In the genomic region with DNA sequence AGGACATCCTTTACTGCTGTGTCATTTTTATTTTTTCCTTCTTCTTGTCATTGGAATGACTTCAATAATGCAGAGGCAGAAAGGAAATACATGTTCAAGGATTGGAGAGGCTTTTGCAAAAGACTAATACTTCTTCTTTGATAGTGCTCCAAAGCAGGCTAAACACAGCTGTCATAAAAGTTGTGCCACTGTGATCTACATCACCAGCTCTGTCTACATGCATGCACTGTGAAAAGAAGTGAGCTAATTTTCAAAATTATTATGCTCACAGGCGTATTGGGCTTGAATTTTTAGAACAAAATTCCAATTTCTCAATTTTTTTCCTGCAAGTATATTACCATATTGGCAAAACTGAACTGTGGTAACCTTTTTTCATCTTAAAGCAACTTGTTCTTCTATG, we compare ENCODE assay signal across 3 cellular contexts.
TF ChIP-seq lines count a peak whose summit lies in the region.

No MANE protein-coding gene starts in this region.

TF ChIP-seq in K562, 482 proteins besides CTCF, POLR2A, EP300 and RAD21:
- TF ChIP-seq, protein P1, sequence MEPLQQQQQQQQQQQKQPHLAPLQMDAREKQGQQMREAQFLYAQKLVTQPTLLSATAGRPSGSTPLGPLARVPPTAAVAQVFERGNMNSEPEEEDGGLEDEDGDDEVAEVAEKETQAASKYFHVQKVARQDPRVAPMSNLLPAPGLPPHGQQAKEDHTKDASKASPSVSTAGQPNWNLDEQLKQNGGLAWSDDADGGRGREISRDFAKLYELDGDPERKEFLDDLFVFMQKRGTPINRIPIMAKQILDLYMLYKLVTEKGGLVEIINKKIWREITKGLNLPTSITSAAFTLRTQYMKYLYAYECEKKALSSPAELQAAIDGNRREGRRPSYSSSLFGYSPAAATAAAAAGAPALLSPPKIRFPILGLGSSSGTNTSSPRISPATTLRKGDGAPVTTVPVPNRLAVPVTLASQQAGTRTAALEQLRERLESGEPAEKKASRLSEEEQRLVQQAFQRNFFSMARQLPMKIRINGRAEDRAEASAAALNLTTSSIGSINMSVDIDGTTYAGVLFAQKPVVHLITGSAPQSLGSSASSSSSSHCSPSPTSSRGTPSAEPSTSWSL (CRISPR knock-in tag; IDR thresholded peaks at IDR 0.05; ENCODE audit: borderline replicate concordance) = no peak
- TF ChIP-seq ESRRA (IDR thresholded peaks at IDR 0.05; ENCODE audit: borderline replicate concordance, low read depth) (no peak), KDM5B (IDR thresholded peaks at IDR 0.05; ENCODE audit: insufficient replicate concordance, low read depth, low read length) (no peak), ZNF444 (CRISPR knock-in tag; IDR thresholded peaks at IDR 0.05) (no peak), GATAD2B (IDR thresholded peaks at IDR 0.05; ENCODE audit: borderline replicate concordance) (no peak), EP400 (IDR thresholded peaks at IDR 0.05) (no peak), BRCA1 (IDR thresholded peaks at IDR 0.05) (no peak), BRCA1 (CRISPR knock-in tag; IDR thresholded peaks at IDR 0.05) (no peak), POLR3A (IDR thresholded peaks at IDR 0.05; ENCODE audit: borderline replicate concordance, extremely low read depth, insufficient read depth, insufficient read length) (no peak), SMAD2 (IDR thresholded peaks at IDR 0.05; ENCODE audit: low read depth, low read length) (no peak), DDX20 (tag; IDR thresholded peaks at IDR 0.05; ENCODE audit: low read depth) (no peak), MAFF (IDR thresholded peaks at IDR 0.05; ENCODE audit: low read length) (no peak), SMARCC2 (IDR thresholded peaks at IDR 0.05; ENCODE audit: low read depth) (no peak), ZNF77 (CRISPR knock-in tag; IDR thresholded peaks at IDR 0.05) (no peak)
- TF ChIP-seq, protein P2, sequence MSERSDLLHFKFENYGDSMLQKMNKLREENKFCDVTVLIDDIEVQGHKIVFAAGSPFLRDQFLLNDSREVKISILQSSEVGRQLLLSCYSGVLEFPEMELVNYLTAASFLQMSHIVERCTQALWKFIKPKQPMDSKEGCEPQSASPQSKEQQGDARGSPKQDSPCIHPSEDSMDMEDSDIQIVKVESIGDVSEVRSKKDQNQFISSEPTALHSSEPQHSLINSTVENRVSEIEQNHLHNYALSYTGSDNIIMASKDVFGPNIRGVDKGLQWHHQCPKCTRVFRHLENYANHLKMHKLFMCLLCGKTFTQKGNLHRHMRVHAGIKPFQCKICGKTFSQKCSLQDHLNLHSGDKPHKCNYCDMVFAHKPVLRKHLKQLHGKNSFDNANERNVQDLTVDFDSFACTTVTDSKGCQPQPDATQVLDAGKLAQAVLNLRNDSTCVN (CRISPR knock-in tag; IDR thresholded peaks at IDR 0.05) = no peak
- TF ChIP-seq, protein P3, sequence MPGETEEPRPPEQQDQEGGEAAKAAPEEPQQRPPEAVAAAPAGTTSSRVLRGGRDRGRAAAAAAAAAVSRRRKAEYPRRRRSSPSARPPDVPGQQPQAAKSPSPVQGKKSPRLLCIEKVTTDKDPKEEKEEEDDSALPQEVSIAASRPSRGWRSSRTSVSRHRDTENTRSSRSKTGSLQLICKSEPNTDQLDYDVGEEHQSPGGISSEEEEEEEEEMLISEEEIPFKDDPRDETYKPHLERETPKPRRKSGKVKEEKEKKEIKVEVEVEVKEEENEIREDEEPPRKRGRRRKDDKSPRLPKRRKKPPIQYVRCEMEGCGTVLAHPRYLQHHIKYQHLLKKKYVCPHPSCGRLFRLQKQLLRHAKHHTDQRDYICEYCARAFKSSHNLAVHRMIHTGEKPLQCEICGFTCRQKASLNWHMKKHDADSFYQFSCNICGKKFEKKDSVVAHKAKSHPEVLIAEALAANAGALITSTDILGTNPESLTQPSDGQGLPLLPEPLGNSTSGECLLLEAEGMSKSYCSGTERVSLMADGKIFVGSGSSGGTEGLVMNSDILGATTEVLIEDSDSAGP (CRISPR knock-in tag; IDR thresholded peaks at IDR 0.05) = no peak

TF ChIP-seq in H1, 55 proteins besides CTCF, POLR2A, EP300 and RAD21:
- TF ChIP-seq BACH1 (IDR thresholded peaks at IDR 0.05; ENCODE audit: low read length) (no peak), SRF (IDR thresholded peaks at IDR 0.05; ENCODE audit: low read depth, low read length) (no peak)

TF ChIP-seq in HepG2, 621 proteins besides CTCF, POLR2A, EP300 and RAD21:
- TF ChIP-seq THYN1 (CRISPR knock-in tag; IDR thresholded peaks at IDR 0.05; ENCODE audit: borderline replicate concordance, low read depth) = no peak
- no peak for TF ChIP-seq MAFK (conservative IDR thresholded peaks at IDR 0.05 in 1 of 2, IDR thresholded peaks at IDR 0.05 in 1 of 2; ENCODE audit: low read length in 2 of 2)
- no peak for TF ChIP-seq SMYD3 (CRISPR knock-in tag; IDR thresholded peaks at IDR 0.05)
- no peak for TF ChIP-seq MEF2D (CRISPR knock-in tag; IDR thresholded peaks at IDR 0.05)
- peak; percentile 64 for TF ChIP-seq RBM22 (optimal IDR thresholded peaks at IDR 0.05; ENCODE audit: low read length)
- no peak for TF ChIP-seq TEAD3 (CRISPR knock-in tag; optimal IDR thresholded peaks at IDR 0.05; ENCODE audit: borderline replicate concordance)
- TF ChIP-seq, protein P4, sequence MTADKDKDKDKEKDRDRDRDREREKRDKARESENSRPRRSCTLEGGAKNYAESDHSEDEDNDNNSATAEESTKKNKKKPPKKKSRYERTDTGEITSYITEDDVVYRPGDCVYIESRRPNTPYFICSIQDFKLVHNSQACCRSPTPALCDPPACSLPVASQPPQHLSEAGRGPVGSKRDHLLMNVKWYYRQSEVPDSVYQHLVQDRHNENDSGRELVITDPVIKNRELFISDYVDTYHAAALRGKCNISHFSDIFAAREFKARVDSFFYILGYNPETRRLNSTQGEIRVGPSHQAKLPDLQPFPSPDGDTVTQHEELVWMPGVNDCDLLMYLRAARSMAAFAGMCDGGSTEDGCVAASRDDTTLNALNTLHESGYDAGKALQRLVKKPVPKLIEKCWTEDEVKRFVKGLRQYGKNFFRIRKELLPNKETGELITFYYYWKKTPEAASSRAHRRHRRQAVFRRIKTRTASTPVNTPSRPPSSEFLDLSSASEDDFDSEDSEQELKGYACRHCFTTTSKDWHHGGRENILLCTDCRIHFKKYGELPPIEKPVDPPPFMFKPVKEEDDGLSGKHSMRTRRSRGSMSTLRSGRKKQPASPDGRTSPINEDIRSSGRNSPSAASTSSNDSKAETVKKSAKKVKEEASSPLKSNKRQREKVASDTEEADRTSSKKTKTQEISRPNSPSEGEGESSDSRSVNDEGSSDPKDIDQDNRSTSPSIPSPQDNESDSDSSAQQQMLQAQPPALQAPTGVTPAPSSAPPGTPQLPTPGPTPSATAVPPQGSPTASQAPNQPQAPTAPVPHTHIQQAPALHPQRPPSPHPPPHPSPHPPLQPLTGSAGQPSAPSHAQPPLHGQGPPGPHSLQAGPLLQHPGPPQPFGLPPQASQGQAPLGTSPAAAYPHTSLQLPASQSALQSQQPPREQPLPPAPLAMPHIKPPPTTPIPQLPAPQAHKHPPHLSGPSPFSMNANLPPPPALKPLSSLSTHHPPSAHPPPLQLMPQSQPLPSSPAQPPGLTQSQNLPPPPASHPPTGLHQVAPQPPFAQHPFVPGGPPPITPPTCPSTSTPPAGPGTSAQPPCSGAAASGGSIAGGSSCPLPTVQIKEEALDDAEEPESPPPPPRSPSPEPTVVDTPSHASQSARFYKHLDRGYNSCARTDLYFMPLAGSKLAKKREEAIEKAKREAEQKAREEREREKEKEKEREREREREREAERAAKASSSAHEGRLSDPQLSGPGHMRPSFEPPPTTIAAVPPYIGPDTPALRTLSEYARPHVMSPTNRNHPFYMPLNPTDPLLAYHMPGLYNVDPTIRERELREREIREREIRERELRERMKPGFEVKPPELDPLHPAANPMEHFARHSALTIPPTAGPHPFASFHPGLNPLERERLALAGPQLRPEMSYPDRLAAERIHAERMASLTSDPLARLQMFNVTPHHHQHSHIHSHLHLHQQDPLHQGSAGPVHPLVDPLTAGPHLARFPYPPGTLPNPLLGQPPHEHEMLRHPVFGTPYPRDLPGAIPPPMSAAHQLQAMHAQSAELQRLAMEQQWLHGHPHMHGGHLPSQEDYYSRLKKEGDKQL (CRISPR knock-in tag; IDR thresholded peaks at IDR 0.05; ENCODE audit: low read depth) = no peak
- TF ChIP-seq, protein P5, sequence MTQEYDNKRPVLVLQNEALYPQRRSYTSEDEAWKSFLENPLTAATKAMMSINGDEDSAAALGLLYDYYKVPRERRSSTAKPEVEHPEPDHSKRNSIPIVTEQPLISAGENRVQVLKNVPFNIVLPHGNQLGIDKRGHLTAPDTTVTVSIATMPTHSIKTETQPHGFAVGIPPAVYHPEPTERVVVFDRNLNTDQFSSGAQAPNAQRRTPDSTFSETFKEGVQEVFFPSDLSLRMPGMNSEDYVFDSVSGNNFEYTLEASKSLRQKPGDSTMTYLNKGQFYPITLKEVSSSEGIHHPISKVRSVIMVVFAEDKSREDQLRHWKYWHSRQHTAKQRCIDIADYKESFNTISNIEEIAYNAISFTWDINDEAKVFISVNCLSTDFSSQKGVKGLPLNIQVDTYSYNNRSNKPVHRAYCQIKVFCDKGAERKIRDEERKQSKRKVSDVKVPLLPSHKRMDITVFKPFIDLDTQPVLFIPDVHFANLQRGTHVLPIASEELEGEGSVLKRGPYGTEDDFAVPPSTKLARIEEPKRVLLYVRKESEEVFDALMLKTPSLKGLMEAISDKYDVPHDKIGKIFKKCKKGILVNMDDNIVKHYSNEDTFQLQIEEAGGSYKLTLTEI (CRISPR knock-in tag; conservative IDR thresholded peaks at IDR 0.05) = no peak
- no peak for TF ChIP-seq EED (CRISPR knock-in tag; IDR thresholded peaks at IDR 0.05)
- no peak for TF ChIP-seq PITX1 (CRISPR knock-in tag; IDR thresholded peaks at IDR 0.05)
- TF ChIP-seq CREM (IDR thresholded peaks at IDR 0.05) = no peak
- no peak for TF ChIP-seq CREM (CRISPR knock-in tag; IDR thresholded peaks at IDR 0.05)
- TF ChIP-seq, protein P6, sequence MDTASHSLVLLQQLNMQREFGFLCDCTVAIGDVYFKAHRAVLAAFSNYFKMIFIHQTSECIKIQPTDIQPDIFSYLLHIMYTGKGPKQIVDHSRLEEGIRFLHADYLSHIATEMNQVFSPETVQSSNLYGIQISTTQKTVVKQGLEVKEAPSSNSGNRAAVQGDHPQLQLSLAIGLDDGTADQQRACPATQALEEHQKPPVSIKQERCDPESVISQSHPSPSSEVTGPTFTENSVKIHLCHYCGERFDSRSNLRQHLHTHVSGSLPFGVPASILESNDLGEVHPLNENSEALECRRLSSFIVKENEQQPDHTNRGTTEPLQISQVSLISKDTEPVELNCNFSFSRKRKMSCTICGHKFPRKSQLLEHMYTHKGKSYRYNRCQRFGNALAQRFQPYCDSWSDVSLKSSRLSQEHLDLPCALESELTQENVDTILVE (CRISPR knock-in tag; IDR thresholded peaks at IDR 0.05) = no peak
- no peak for TF ChIP-seq SP4 (CRISPR knock-in tag; IDR thresholded peaks at IDR 0.05)
- TF ChIP-seq CHD4 (IDR thresholded peaks at IDR 0.05; ENCODE audit: borderline replicate concordance, low read length) = no peak
- TF ChIP-seq STAT5B (CRISPR knock-in tag; IDR thresholded peaks at IDR 0.05) = no peak
- TF ChIP-seq, protein P7, sequence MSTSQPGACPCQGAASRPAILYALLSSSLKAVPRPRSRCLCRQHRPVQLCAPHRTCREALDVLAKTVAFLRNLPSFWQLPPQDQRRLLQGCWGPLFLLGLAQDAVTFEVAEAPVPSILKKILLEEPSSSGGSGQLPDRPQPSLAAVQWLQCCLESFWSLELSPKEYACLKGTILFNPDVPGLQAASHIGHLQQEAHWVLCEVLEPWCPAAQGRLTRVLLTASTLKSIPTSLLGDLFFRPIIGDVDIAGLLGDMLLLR (CRISPR knock-in tag; IDR thresholded peaks at IDR 0.05) = no peak
- no peak for TF ChIP-seq ZSCAN25 (CRISPR knock-in tag; IDR thresholded peaks at IDR 0.05)
- no peak for TF ChIP-seq ZNF563 (CRISPR knock-in tag; IDR thresholded peaks at IDR 0.05)
- 0 out of 2 replicates have a peak, but pooled peaks have one; percentile 56 for TF ChIP-seq MBD4 (IDR thresholded peaks at IDR 0.05; ENCODE audit: borderline replicate concordance, low read length)
- no peak for TF ChIP-seq NAIF1 (CRISPR knock-in tag; IDR thresholded peaks at IDR 0.05; ENCODE audit: borderline replicate concordance)
- TF ChIP-seq SSRP1 (CRISPR knock-in tag; IDR thresholded peaks at IDR 0.05) = 0 out of 2 replicates have a peak, but pooled peaks have one; percentile 39
